Comparison of ENCODE assay signal across 1 cellular context in the genomic region with DNA sequence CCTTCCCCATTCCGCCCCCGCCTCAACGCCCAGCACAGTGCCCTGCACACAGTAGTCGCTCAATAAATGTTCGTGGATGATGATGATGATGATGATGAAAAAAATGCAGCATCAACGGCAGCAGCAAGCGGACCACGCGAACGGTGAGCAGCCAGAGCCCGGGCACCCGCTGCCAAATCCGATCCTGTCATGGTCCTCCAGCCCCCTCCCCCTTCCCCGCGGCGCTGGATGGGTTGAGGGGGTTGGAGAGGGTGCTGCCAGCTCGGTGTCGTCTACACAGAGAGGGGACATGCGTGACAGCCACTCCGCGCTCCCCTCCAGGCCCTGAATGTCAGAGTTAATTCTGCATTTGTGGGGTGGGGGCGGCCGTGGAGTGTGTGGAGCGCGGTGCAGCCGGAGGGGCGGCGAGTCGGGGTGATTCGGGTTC.
TF ChIP-seq lines count a peak whose summit lies in the region.

No MANE protein-coding gene starts in this region.

TF ChIP-seq in H1, 55 proteins besides CTCF, POLR2A, EP300 and RAD21 (continued from another document):
- TF ChIP-seq, protein P1, sequence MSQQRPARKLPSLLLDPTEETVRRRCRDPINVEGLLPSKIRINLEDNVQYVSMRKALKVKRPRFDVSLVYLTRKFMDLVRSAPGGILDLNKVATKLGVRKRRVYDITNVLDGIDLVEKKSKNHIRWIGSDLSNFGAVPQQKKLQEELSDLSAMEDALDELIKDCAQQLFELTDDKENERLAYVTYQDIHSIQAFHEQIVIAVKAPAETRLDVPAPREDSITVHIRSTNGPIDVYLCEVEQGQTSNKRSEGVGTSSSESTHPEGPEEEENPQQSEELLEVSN (IDR thresholded peaks at IDR 0.05), result no peak
- no peak for TF ChIP-seq HDAC6 (IDR thresholded peaks at IDR 0.05; ENCODE audit: low read depth, low read length)
- TF ChIP-seq CREB1 (IDR thresholded peaks at IDR 0.05), result no peak
- no peak for TF ChIP-seq BACH1 (IDR thresholded peaks at IDR 0.05; ENCODE audit: low read length)
- TF ChIP-seq TEAD4 (IDR thresholded peaks at IDR 0.05; ENCODE audit: low read depth, low read length), result no peak
- TF ChIP-seq, protein P2, sequence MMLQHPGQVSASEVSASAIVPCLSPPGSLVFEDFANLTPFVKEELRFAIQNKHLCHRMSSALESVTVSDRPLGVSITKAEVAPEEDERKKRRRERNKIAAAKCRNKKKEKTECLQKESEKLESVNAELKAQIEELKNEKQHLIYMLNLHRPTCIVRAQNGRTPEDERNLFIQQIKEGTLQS (IDR thresholded peaks at IDR 0.05; ENCODE audit: insufficient read depth, low read depth, low read length), result no peak
- TF ChIP-seq RFX5 (IDR thresholded peaks at IDR 0.05; ENCODE audit: borderline replicate concordance, low read depth, low read length), result no peak
- TF ChIP-seq KDM1A (IDR thresholded peaks at IDR 0.05; ENCODE audit: borderline replicate concordance, low read length), result no peak
- TF ChIP-seq SUZ12 (IDR thresholded peaks at IDR 0.05; ENCODE audit: low read length), result no peak; the same call in 1 of the 2 replicates
- TF ChIP-seq JUND (IDR thresholded peaks at IDR 0.05; ENCODE audit: low read length), result no peak
- no peak for TF ChIP-seq SIRT6 (IDR thresholded peaks at IDR 0.05; ENCODE audit: low read length)
- no peak for TF ChIP-seq BCL11A (IDR thresholded peaks at IDR 0.05; ENCODE audit: low read depth in 2 of 2, low read length in 2 of 2)
- TF ChIP-seq KDM5A (IDR thresholded peaks at IDR 0.05; ENCODE audit: low read length), result no peak
- no peak for TF ChIP-seq BRCA1 (IDR thresholded peaks at IDR 0.05; ENCODE audit: low read depth, low read length)
- no peak for TF ChIP-seq POU5F1 (IDR thresholded peaks at IDR 0.05; ENCODE audit: low read depth, low read length)
- no peak for TF ChIP-seq GABPA (IDR thresholded peaks at IDR 0.05; ENCODE audit: borderline replicate concordance, insufficient read depth, low read length)
TF ChIP-seq in H1: peak in this region for 0.
